19 cellular contexts compared by ENCODE assay signal in the genomic region with DNA sequence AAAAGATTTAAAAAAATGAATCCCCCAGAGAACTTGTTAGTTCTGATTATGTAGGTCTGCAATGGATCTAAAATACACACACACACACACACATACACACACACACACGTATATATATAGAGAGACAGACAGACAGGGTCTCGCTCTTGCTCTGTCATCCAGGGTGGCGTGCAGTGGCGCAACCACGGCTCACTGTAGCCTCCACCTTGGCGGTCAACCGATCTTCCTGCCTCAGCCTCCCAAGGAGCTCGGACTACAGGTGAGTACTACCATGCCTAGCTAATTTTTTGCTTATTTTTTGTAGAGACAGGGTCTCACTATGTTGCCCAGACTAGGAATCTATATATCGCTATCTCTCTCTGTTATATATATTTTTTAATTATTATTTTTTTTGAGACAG. TPM values are rescaled to one million over a fixed set of nuclear protein-coding genes. Genes with fewer than 3 reads are reported as not detected.
DNase-seq lines count a peak whose midpoint lies in the region; ATAC-seq and TF ChIP-seq lines count a peak whose summit lies in the region.
"Had no signal": no experiment of that assay in that cellular context is flagged by ENCODE, and none has a peak within 500 bp of the region (broad histone marks: within the 10 kb centered on the region; RNA-seq: fewer than 3 reads in every experiment).

No MANE protein-coding gene starts in this region.

- peaks cover 2 to 8% of the 10 kb centered on the region in 2 donors for H3K36me3 ChIP-seq in stomach smooth muscle (ENCODE audit: control insufficient read depth in 2 of 2, insufficient read depth in 2 of 2, low read length in 2 of 2)

- H3K9me3 Mint-ChIP-seq in H9, result no peaks in the 10 kb centered on the region
- H3K9me3 Mint-ChIP-seq: CD8-positive, alpha-beta T cell had no signal

- ATAC-seq in right cardiac atrium (no peak), GM21529 (IDR thresholded peaks at IDR 0.05; ENCODE audit: unreplicated experiment) (no peak)
- ATAC-seq: CD8-positive, alpha-beta T cell; PC-3 had no signal

- H3T11ph ChIP-seq in H9 (ENCODE audit: low read length), result no peak overlapping the region

- H2BK5ac ChIP-seq in H9 (ENCODE audit: insufficient read length, low read length), result no peak overlapping the region

- no peak overlapping the region for H3K56ac ChIP-seq in H9 (ENCODE audit: insufficient read length, low read depth, low read length)

- no peak overlapping the region for H4K8ac ChIP-seq in H9 (replicated peaks; ENCODE audit: insufficient read length, low read depth, low read length)

- H3K4me1 ChIP-seq in H9 (ENCODE audit: insufficient read depth, low read length) (no peaks in the 10 kb centered on the region; the same call in 1 of the 2 replicates), right cardiac atrium (ENCODE audit: control insufficient read depth, insufficient read depth, low read length) (peaks cover 11% of the 10 kb centered on the region), stomach smooth muscle (ENCODE audit: control insufficient read depth, insufficient read depth, low read length) (peaks cover 51% of the 10 kb centered on the region)
- H3K4me1 ChIP-seq: BE2C had no signal

- no peak overlapping the region for H2AFZ ChIP-seq in H9 (ENCODE audit: low read length)

- H4K91ac ChIP-seq in H9 (ENCODE audit: insufficient read length, low read depth, low read length), result no peak overlapping the region

- H3K36me3 Mint-ChIP-seq in H9 (ENCODE audit: insufficient read depth in 1 of 3, low read depth in 3 of 3), result peaks cover 10 to 35% (median 19%) of the 10 kb centered on the region in 3 experiments; a peak in 6 of 7 replicates
- H3K36me3 Mint-ChIP-seq: CD8-positive, alpha-beta T cell had no signal

- no peak overlapping the region for H2BK15ac ChIP-seq in H9 (ENCODE audit: low read depth, low read length)

- no peak overlapping the region for H3K4ac ChIP-seq in H9 (ENCODE audit: low read depth, low read length)

- H2BK20ac ChIP-seq in H9 (ENCODE audit: low read depth, low read length, poor library complexity, severe bottlenecking), result no peak overlapping the region

- intact Hi-C loops in right cardiac atrium (cut with DNase I), result no loop called here

- H4K5ac ChIP-seq in H9 (ENCODE audit: insufficient read length, low read depth, low read length), result no peak overlapping the region

- peak overlapping the region in 2 of 3 experiments; percentile 60 to 88; a peak in 4 of 7 replicates for H3K27ac Mint-ChIP-seq in H9
- H3K27ac Mint-ChIP-seq: CD8-positive, alpha-beta T cell had no signal

- no peaks in the 10 kb centered on the region for H3K23me2 ChIP-seq in H9 (ENCODE audit: insufficient read length, low read depth, low read length, poor library complexity, severe bottlenecking)

- H3K27me3 ChIP-seq in H9 (ENCODE audit: insufficient read depth, low read length), result no peaks in the 10 kb centered on the region
- H3K27me3 ChIP-seq in right cardiac atrium (ENCODE audit: control insufficient read depth, insufficient read depth), result no peaks in the 10 kb centered on the region
- no peaks in the 10 kb centered on the region for H3K27me3 ChIP-seq in stomach smooth muscle (ENCODE audit: control insufficient read depth in 1 of 2, insufficient read depth in 2 of 2, low read length in 2 of 2)
- H3K27me3 ChIP-seq: BE2C had no signal

- H3K18ac ChIP-seq in H9 (ENCODE audit: insufficient read length, low read depth, low read length), result no peak overlapping the region

- TF ChIP-seq CTCF in H9 (conservative IDR thresholded peaks at IDR 0.05), result no peak

- H3K27ac ChIP-seq in H9 (ENCODE audit: insufficient read length, low read depth, low read length) (no peak overlapping the region), right cardiac atrium (ENCODE audit: low read length) (peak overlapping the region; percentile 39), stomach smooth muscle (ENCODE audit: low read length) (peak overlapping the region; percentile 53)
- H3K27ac ChIP-seq: HL-60 had no signal

- H3K14ac ChIP-seq in H9 (ENCODE audit: insufficient read depth, low read length), result no peak overlapping the region

- H2AK5ac ChIP-seq in H9 (ENCODE audit: insufficient read length, low read length), result no peak overlapping the region

- peaks cover 5 to 20% of the 10 kb centered on the region in 2 experiments for H3K4me1 Mint-ChIP-seq in H9

- DNase-seq in H9 (no peak), RKO (ENCODE audit: low spot score) (peak; percentile 69), right cardiac atrium (peak in 1 of 3 donors; percentile 18), SW480 (ENCODE audit: low spot score) (no peak), cerebellum (ENCODE audit: low spot score) (no peak)
- DNase-seq: BE2C; CD8-positive, alpha-beta T cell; DND-41; GDM1; GOT3; KBM-7; NCI-H1694; NCI-H2107; NCI-H345; NCI-H69; PC-3 had no signal

- no CpG with 5 or more reads among the region's 9 CpGs for WGBS in H9 (ENCODE audit: extremely low coverage, insufficient read length, low lambda C conversion rate)
- 94% methylated on average over 9 of the region's 9 CpGs for WGBS in right cardiac atrium

- no peak overlapping the region for H3K4me3 Mint-ChIP-seq in H9
- H3K4me3 Mint-ChIP-seq: CD8-positive, alpha-beta T cell had no signal

- H3K4me2 ChIP-seq in H9 (ENCODE audit: insufficient read depth, insufficient read length, low read length), result no peak overlapping the region

- H4K20me1 ChIP-seq in H9 (ENCODE audit: control insufficient read depth, insufficient read depth, insufficient read length), result no peaks in the 10 kb centered on the region

- H3K27me3 Mint-ChIP-seq in H9 (ENCODE audit: low read depth), result no peaks in the 10 kb centered on the region

- H3K79me2 ChIP-seq in H9 (ENCODE audit: insufficient read depth, low read length), result no peaks in the 10 kb centered on the region

- H2BK12ac ChIP-seq in H9 (ENCODE audit: insufficient read length, low read depth, low read length), result no peak overlapping the region

- no peaks in the 10 kb centered on the region for H3K9me3 ChIP-seq in H9 (ENCODE audit: control insufficient read depth, low read depth, low read length)
- H3K9me3 ChIP-seq in right cardiac atrium (ENCODE audit: control insufficient read depth, low read length), result no peaks in the 10 kb centered on the region
- H3K9me3 ChIP-seq in stomach smooth muscle (ENCODE audit: control insufficient read depth in 2 of 2, low read length in 2 of 2), result no peaks in the 10 kb centered on the region
- H3K9me3 ChIP-seq: BE2C had no signal

- H3K79me1 ChIP-seq in H9 (ENCODE audit: insufficient read depth, low read depth, low read length, poor library complexity, severe bottlenecking), result no peaks in the 10 kb centered on the region

- H3K4me3 ChIP-seq in right cardiac atrium (ENCODE audit: low read length) (no peak overlapping the region), stomach smooth muscle (ENCODE audit: low read length in 2 of 2) (peak overlapping the region in 1 of 2 donors; percentile 15)

- H2BK120ac ChIP-seq in H9 (ENCODE audit: low read depth, low read length, poor library complexity, severe bottlenecking), result no peak overlapping the region

- H3K9ac ChIP-seq in H9 (ENCODE audit: extremely low read depth, insufficient read length, low read length), result no peak overlapping the region
- no peak overlapping the region for H3K9ac ChIP-seq in stomach smooth muscle (ENCODE audit: low read length in 2 of 2)

- H3K23ac ChIP-seq in H9 (ENCODE audit: insufficient read length, low read depth, low read length), result no peak overlapping the region

RNA-seq across cellular contexts. Expression of a gene that starts 33.4 kb away (rescaled TPM):
- total RNA-seq in H9 (2021) (114 and 119 TPM in 2 replicates), right cardiac atrium (10 to 100 TPM; 35.2 to 64.0 (median 48.5) TPM), cerebellum (32.5 TPM)
- polyA plus RNA-seq in right cardiac atrium, result 20.8 TPM
- total RNA-seq: CD8-positive, alpha-beta T cell had no signal

RNA-seq across cellular contexts. Expression of a gene that starts 37.9 kb away (rescaled TPM):
- total RNA-seq in H9 (2021) (2.7 and 4.6 TPM in 2 replicates), right cardiac atrium (10 to 100 TPM in 3 of 4 donors, 1 to 10 TPM in 1; 9.5 to 43.3 (median 34.0) TPM), cerebellum (8.0 TPM)
- polyA plus RNA-seq in right cardiac atrium, result 21.5 TPM

RNA-seq across cellular contexts. Expression of a gene that starts 51.0 kb away (rescaled TPM):
- not detected in 2 replicates for total RNA-seq in H9 (2021)
- total RNA-seq in right cardiac atrium, result 1 to 10 TPM; 1.6 to 5.5 (median 3.6) TPM
- polyA plus RNA-seq in right cardiac atrium, result 10.3 TPM
- total RNA-seq in cerebellum, result 1.5 TPM
- total RNA-seq: CD8-positive, alpha-beta T cell; PC-3 had no signal
